Comparison of ENCODE assay signal across 9 cellular contexts in the genomic region with DNA sequence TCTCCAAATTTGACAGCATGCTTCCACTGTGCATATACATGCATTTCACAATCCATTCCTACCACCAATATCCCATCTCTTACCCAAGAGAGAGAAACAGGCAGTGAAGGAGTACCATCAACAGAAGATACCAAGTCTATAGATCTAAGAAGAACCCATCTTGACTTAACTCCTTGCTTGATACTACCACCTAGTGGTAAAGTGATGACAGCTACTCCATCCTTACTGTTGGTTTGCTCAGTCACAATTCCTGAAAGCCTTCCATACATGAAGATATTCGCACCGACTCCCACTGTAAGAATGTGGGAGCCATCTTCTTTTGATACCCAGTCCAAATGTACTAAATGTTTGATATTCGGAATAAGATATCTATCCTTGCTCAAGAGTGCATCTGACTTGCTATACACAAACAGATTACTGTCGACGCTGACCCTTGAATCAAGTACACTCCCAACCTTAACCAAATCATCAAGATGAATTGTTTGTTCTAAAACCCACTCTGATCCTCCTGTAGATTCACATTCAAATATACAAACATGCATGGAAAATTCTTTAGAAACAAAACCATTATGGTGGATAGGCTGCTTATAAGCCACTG.
A peak's percentile ranks its signal among the peaks of the same experiment; 100 is the strongest.
DNase-seq lines count a peak whose midpoint lies in the region; ATAC-seq, FAIRE-seq and TF ChIP-seq lines count a peak whose summit lies in the region.
"Had no signal": no experiment of that assay in that cellular context is flagged by ENCODE, and none has a peak within 500 bp of the region (broad histone marks: within the 10 kb centered on the region; RNA-seq: fewer than 3 reads in every experiment).

No MANE protein-coding gene starts in this region.

- no peaks in the 10 kb centered on the region for H3K36me3 Mint-ChIP-seq in stimulated activated effector memory CD8-positive, alpha-beta T cell treated with anti-CD3 and anti-CD28 coated beads, Interleukin-12 subunit alpha, Interleukin-12 subunit beta, amount 100 ng/mL, for 72 hours
- H3K36me3 Mint-ChIP-seq in CD4-positive, alpha-beta memory T cell, result peaks cover 4% of the 10 kb centered on the region in 2 donors

- TF ChIP-seq POLR2A in erythroblast (IDR thresholded peaks at IDR 0.05; ENCODE audit: low read length), result no peak

- no peak overlapping the region for H3K27ac ChIP-seq in CD4-positive, alpha-beta memory T cell (ENCODE audit: low read depth, low read length)

- H3K9me3 Mint-ChIP-seq in stimulated activated effector memory CD8-positive, alpha-beta T cell treated with anti-CD3 and anti-CD28 coated beads, Interleukin-12 subunit alpha, Interleukin-12 subunit beta, amount 100 ng/mL, for 72 hours, result no peaks in the 10 kb centered on the region
- peaks cover 0 to 5% (median 0%) of the 10 kb centered on the region in 8 donors for H3K9me3 Mint-ChIP-seq in CD4-positive, alpha-beta memory T cell

- no peaks in the 10 kb centered on the region for H3K27me3 Mint-ChIP-seq in CD4-positive, alpha-beta memory T cell
- H3K27me3 Mint-ChIP-seq: activated naive CD8-positive, alpha-beta T cell had no signal

- H3K9me3 ChIP-seq in CD4-positive, alpha-beta memory T cell (ENCODE audit: control insufficient read depth in 1 of 2, low read length in 2 of 2), result no peaks in the 10 kb centered on the region

- no peaks in the 10 kb centered on the region for H3K4me1 ChIP-seq in CD4-positive, alpha-beta memory T cell (ENCODE audit: insufficient read depth, low read length)

- DNase-seq in NCI-H82 (lab: John Stamatoyannopoulos, UW) (peak; percentile 74), erythroblast (lab: John Stamatoyannopoulos, UW) (peak; percentile 22 to 47)
- no peak for DNase-seq in stimulated activated effector memory CD8-positive, alpha-beta T cell treated with anti-CD3 and anti-CD28 coated beads, Interleukin-12 subunit alpha, Interleukin-12 subunit beta, amount 100 ng/mL, for 72 hours (ENCODE audit: low spot score in 2 of 2)
- DNase-seq in activated CD8-positive, alpha-beta memory T cell treated with anti-CD3 and anti-CD28 coated beads, Interleukin-2, amount 50 U/mL, for 48 hours, result no peak
- DNase-seq in CD4-positive, alpha-beta memory T cell, result no peak

- intact Hi-C loops in CD4-positive, alpha-beta memory T cell (cut with micrococcal nuclease), result no loop called here

- CTCF ChIA-PET in CD4-positive, alpha-beta memory T cell (lab: Charles Lee; ENCODE audit: partially characterized antibody), result interaction anchor here (1.1 to 1.3 kb wide), 2 partner anchors 8 to 16 kb away, joined by 3 read pairs; no protein-coding TSS in a partner anchor

- H3K4me3 Mint-ChIP-seq in stimulated activated effector memory CD8-positive, alpha-beta T cell treated with anti-CD3 and anti-CD28 coated beads, Interleukin-12 subunit alpha, Interleukin-12 subunit beta, amount 100 ng/mL, for 72 hours, result no peak overlapping the region
- H3K4me3 Mint-ChIP-seq in CD4-positive, alpha-beta memory T cell, result no peak overlapping the region
- H3K4me3 Mint-ChIP-seq: activated naive CD8-positive, alpha-beta T cell had no signal

- POLR2A ChIA-PET in CD4-positive, alpha-beta memory T cell (lab: Charles Lee; ENCODE audit: partially characterized antibody), result no interaction called here

- no peaks in the 10 kb centered on the region for H3K4me1 Mint-ChIP-seq in stimulated activated effector memory CD8-positive, alpha-beta T cell treated with anti-CD3 and anti-CD28 coated beads, Interleukin-12 subunit alpha, Interleukin-12 subunit beta, amount 100 ng/mL, for 72 hours
- no peaks in the 10 kb centered on the region for H3K4me1 Mint-ChIP-seq in CD4-positive, alpha-beta memory T cell

- no peaks in the 10 kb centered on the region for H3K36me3 ChIP-seq in CD4-positive, alpha-beta memory T cell (ENCODE audit: insufficient read depth, low read length)

- ATAC-seq in GM19035 (IDR thresholded peaks at IDR 0.05; ENCODE audit: unreplicated experiment) (peak; percentile 53), GM19463 (IDR thresholded peaks at IDR 0.05; ENCODE audit: unreplicated experiment) (no peak)
- ATAC-seq in stimulated activated effector memory CD8-positive, alpha-beta T cell treated with anti-CD3 and anti-CD28 coated beads, Interleukin-12 subunit alpha, Interleukin-12 subunit beta, amount 100 ng/mL, for 72 hours, result peak; percentile 42

- no peak overlapping the region for H3K27ac Mint-ChIP-seq in stimulated activated effector memory CD8-positive, alpha-beta T cell treated with anti-CD3 and anti-CD28 coated beads, Interleukin-12 subunit alpha, Interleukin-12 subunit beta, amount 100 ng/mL, for 72 hours
- H3K27ac Mint-ChIP-seq in CD4-positive, alpha-beta memory T cell, result no peak overlapping the region
- H3K27ac Mint-ChIP-seq: activated naive CD8-positive, alpha-beta T cell had no signal

- peak; percentile 19 for FAIRE-seq in A204.1 (lab: Jason Lieb, UNC)

- H3K4me3 ChIP-seq in CD4-positive, alpha-beta memory T cell (ENCODE audit: low read length in 2 of 2), result no peak overlapping the region

- H3K27me3 ChIP-seq in CD4-positive, alpha-beta memory T cell (ENCODE audit: insufficient read depth, low read length), result no peaks in the 10 kb centered on the region

Comparison
In these comparisons a context has a peak if more than half of its experiments do, and no peak if none do; other contexts are left out.
1. DNase-seq: peak in NCI-H82 (single experiment) and erythroblast (2 of 2); none in stimulated activated effector memory CD8-positive, alpha-beta T cell treated with anti-CD3 and anti-CD28 coated beads, Interleukin-12 subunit alpha, Interleukin-12 subunit beta, amount 100 ng/mL, for 72 hours (0 of 2), activated CD8-positive, alpha-beta memory T cell treated with anti-CD3 and anti-CD28 coated beads, Interleukin-2, amount 50 U/mL, for 48 hours (single experiment) and CD4-positive, alpha-beta memory T cell (0 of 5).